In the genomic region with DNA sequence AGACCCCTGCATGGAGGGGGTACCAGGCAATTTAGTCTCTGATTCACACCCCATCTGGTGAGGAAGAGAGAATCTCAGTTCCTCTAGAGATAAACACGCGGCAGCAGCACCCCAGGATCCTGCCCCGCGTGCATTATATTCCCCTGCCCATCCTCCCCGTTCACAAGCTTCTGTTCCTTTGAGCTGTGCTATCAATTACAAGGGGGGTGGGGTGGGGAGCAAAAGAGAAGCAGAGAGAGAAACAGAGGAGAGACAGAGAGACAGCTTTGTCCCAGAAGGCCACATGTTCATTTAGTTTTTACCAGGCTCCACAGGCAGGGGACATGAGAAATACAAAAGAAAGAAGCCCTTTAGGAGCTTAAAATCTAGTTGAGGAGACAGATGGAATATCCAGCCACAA, we compare ENCODE assay signal across 19 cellular contexts. TPM values are rescaled to one million over a fixed set of nuclear protein-coding genes. Genes with fewer than 3 reads are reported as not detected.
DNase-seq lines count a peak whose midpoint lies in the region; ATAC-seq lines count a peak whose summit lies in the region.
"Had no signal": no experiment of that assay in that cellular context is flagged by ENCODE, and none has a peak within 500 bp of the region (broad histone marks: within the 10 kb centered on the region; RNA-seq: fewer than 3 reads in every experiment).

No MANE protein-coding gene starts in this region.

- no peak overlapping the region for H3K4me2 ChIP-seq in mesenchymal stem cell (ENCODE audit: low read length, poor library complexity, severe bottlenecking)
- H3K4me2 ChIP-seq: BLaER1 treated with 17β-estradiol and CSF1 and Interleukin-3, amounts not matched to agents 10 nM and 100 nM had no signal

- H3K9ac ChIP-seq in mesenchymal stem cell (ENCODE audit: low read length), result no peak overlapping the region
- H3K9ac ChIP-seq: BLaER1 treated with 17β-estradiol and CSF1 and Interleukin-3, amounts not matched to agents 10 nM and 100 nM had no signal

- DNase-seq in DMS 273 (lab: John Stamatoyannopoulos, UW; ENCODE audit: unreplicated experiment) (peak; percentile 57), DMS 273 treated with DMSO at 0.1 percent for 48 hours (lab: John Stamatoyannopoulos, UW) (no peak), mesenchymal stem cell (no peak)
- no peak for DNase-seq in stimulated activated CD4-positive, alpha-beta T cell treated with anti-CD3 and anti-CD28 coated beads, Interleukin-4, amount 100 ng/mL, for 4 hours
- DNase-seq: activated CD4-positive, alpha-beta T cell treated with anti-CD3 and anti-CD28 coated beads for 48 hours; activated naive CD4-positive, alpha-beta T cell treated with anti-CD3 and anti-CD28 coated beads, Interleukin-2, amount 50 U/mL, for 16 hours; brain microvascular endothelial cell; DMS79 treated with DMSO at 0.1 percent for 48 hours; left colon; stimulated activated CD4-positive, alpha-beta T cell treated with anti-CD3 and anti-CD28 coated beads, Interleukin-15, amount 100 ng/mL, for 24 hours had no signal

- H2BK15ac ChIP-seq in mesenchymal stem cell (ENCODE audit: low read depth, poor library complexity, severe bottlenecking), result no peak overlapping the region

- H2AFZ ChIP-seq in mesenchymal stem cell (ENCODE audit: low read depth, low read length), result no peak overlapping the region

- no peak overlapping the region for H2BK5ac ChIP-seq in mesenchymal stem cell (ENCODE audit: low read depth, low read length, poor library complexity, severe bottlenecking)

- peak overlapping the region in 1 of 2 experiments; percentile 65 for H2BK12ac ChIP-seq in mesenchymal stem cell (ENCODE audit: low read length in 2 of 2)

- H2AK5ac ChIP-seq in mesenchymal stem cell (ENCODE audit: low read length, severe bottlenecking), result no peak overlapping the region

- H2BK120ac ChIP-seq in mesenchymal stem cell (ENCODE audit: low read depth, low read length), result no peak overlapping the region

- no peak overlapping the region for H4K91ac ChIP-seq in mesenchymal stem cell (ENCODE audit: low read length)

- no peak overlapping the region for H3K4me3 ChIP-seq in mesenchymal stem cell (ENCODE audit: insufficient read depth in 1 of 2, low read depth in 1 of 2, low read length in 2 of 2)
- H3K4me3 ChIP-seq: BLaER1 treated with 17β-estradiol and CSF1 and Interleukin-3, amounts not matched to agents 10 nM and 100 nM; heart right ventricle had no signal

- no peak overlapping the region for H4K8ac ChIP-seq in mesenchymal stem cell (ENCODE audit: low read length)

- H3K79me1 ChIP-seq in mesenchymal stem cell (replicated peaks; ENCODE audit: low read length, poor library complexity, severe bottlenecking), result no peaks in the 10 kb centered on the region

- H3K27ac ChIP-seq in angular gyrus (ENCODE audit: low read depth, low read length) (peak overlapping the region; percentile 79), mesenchymal stem cell (ENCODE audit: low read length, poor library complexity, severe bottlenecking) (no peak overlapping the region), temporal lobe (ENCODE audit: low read depth, low read length) (peak overlapping the region; percentile 66)
- H3K27ac ChIP-seq: 22Rv1; BLaER1 treated with 17β-estradiol and CSF1 and Interleukin-3, amounts not matched to agents 10 nM and 100 nM; brain microvascular endothelial cell; heart right ventricle had no signal

- H3K18ac ChIP-seq in mesenchymal stem cell (ENCODE audit: low read depth in 1 of 2, low read length in 2 of 2), result peak overlapping the region; percentile 52 to 67

- H3K9me3 ChIP-seq in mesenchymal stem cell (ENCODE audit: control insufficient read depth, low read length), result no peaks in the 10 kb centered on the region
- H3K9me3 ChIP-seq: BLaER1 treated with 17β-estradiol and CSF1 and Interleukin-3, amounts not matched to agents 10 nM and 100 nM; heart right ventricle had no signal

- H3K23ac ChIP-seq in mesenchymal stem cell (ENCODE audit: low read length in 2 of 2), result no peak overlapping the region

- H3K4ac ChIP-seq in mesenchymal stem cell (ENCODE audit: low read depth in 1 of 2, low read length in 2 of 2), result peak overlapping the region in 1 of 2 experiments; percentile 13

- peak overlapping the region in 1 of 2 experiments; percentile 82 for H3K14ac ChIP-seq in mesenchymal stem cell (ENCODE audit: low read length in 2 of 2)

- ATAC-seq in GM19397 (IDR thresholded peaks at IDR 0.05; ENCODE audit: unreplicated experiment), result no peak
- no peak for ATAC-seq in GM19023 (IDR thresholded peaks at IDR 0.05; ENCODE audit: unreplicated experiment)
- ATAC-seq: left colon had no signal

- WGBS in mesenchymal stem cell, result 20% methylated on average over 1 of the region's 5 CpGs

- H3K4me1 ChIP-seq in mesenchymal stem cell (ENCODE audit: control insufficient read depth, insufficient read depth, low read depth, low read length), result peaks cover 9% of the 10 kb centered on the region

- peaks cover 28 to 75% of the 10 kb centered on the region in 2 experiments for H3K27me3 ChIP-seq in mesenchymal stem cell (ENCODE audit: control insufficient read depth in 1 of 2, insufficient read depth in 1 of 2, low read length in 2 of 2)

- no peaks in the 10 kb centered on the region for H3K36me3 ChIP-seq in mesenchymal stem cell (ENCODE audit: control insufficient read depth in 1 of 2, insufficient read depth in 2 of 2, low read depth in 1 of 2, low read length in 2 of 2)
- H3K36me3 ChIP-seq: BLaER1 treated with 17β-estradiol and CSF1 and Interleukin-3, amounts not matched to agents 10 nM and 100 nM; brain microvascular endothelial cell; heart right ventricle had no signal

RNA-seq across cellular contexts. Expression of gene IGDCC3, which starts 9.2 kb away (rescaled TPM):
- polyA plus RNA-seq in mesenchymal stem cell (2013, experiment 1 of 2), result 4.8 TPM
- polyA plus RNA-seq in mesenchymal stem cell (2013, experiment 2 of 2), result 4.8 TPM
- 9.8 TPM for total RNA-seq in temporal lobe
- total RNA-seq: NCI-H460 had no signal
- polyA plus RNA-seq: IgD-negative memory B cell had no signal

RNA-seq across cellular contexts. Expression of gene IGDCC4, which starts 54.1 kb away (rescaled TPM):
- polyA plus RNA-seq in mesenchymal stem cell (2013, experiment 1 of 2), result 14.9 TPM
- 17.1 TPM for polyA plus RNA-seq in mesenchymal stem cell (2013, experiment 2 of 2)
- 11.3 TPM for total RNA-seq in temporal lobe
- polyA plus RNA-seq: IgD-negative memory B cell had no signal
